In the genomic region with DNA sequence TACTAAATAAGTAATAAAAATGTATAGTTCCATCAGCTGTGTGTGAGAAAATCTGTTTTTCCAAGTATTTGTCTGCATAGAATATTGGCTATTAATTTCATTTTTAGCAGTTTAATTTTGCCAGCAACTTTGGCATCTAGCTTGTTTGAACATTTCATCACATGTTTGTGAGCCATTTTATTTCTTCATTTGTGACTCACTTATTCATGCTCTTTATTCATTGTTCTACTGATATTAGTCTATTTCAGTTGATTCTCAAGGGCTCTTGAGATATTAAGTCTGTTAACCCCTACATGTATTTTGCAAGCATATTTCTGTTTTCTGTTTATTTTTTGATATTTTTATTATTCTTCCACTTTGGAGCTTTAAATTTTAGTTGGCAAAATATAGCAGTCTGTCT, we compare ENCODE assay signal across 18 cellular contexts.
DNase-seq lines count a peak whose midpoint lies in the region; ATAC-seq and TF ChIP-seq lines count a peak whose summit lies in the region.
"Had no signal": no experiment of that assay in that cellular context is flagged by ENCODE, and none has a peak within 500 bp of the region (broad histone marks: within the 10 kb centered on the region; RNA-seq: fewer than 3 reads in every experiment).

No MANE protein-coding gene starts in this region.

- no peak for ATAC-seq in HG03039 (IDR thresholded peaks at IDR 0.05; ENCODE audit: unreplicated experiment)

- intact Hi-C loops in head of caudate nucleus (cut with DNase I) = no loop called here

- H3K27ac ChIP-seq in subcutaneous abdominal adipose tissue (ENCODE audit: low read depth, low read length) = peak overlapping the region; percentile 83

- DNase-seq in HCEC 1CT (peak; percentile 14), amniotic epithelial cell (ENCODE audit: low read depth) (peak; percentile 68), fibroblast of the aortic adventitia (ENCODE audit: low read depth) (peak; percentile 57), head of caudate nucleus (no peak), glomerular visceral epithelial cell (ENCODE audit: extremely low spot score) (no peak)
- DNase-seq in activated CD4-positive, CD25-positive, alpha-beta regulatory T cell (lab: John Stamatoyannopoulos, UW) = no peak
- DNase-seq: Caco-2; CD4-positive, CD25-positive, alpha-beta regulatory T cell; DMS153; Kasumi-1; NCI-H1694 treated with DMSO at 0.1 percent for 48 hours; NCI-H446 treated with DMSO at 0.1 percent for 48 hours; NCI-H526 treated with DMSO at 0.1 percent for 48 hours; OCI-M1; SHP77 treated with DMSO at 0.1 percent for 48 hours; SK-N-SH had no signal

- no peaks in the 10 kb centered on the region for H3K27me3 ChIP-seq in subcutaneous abdominal adipose tissue (ENCODE audit: control insufficient read depth in 5 of 5, insufficient read depth in 4 of 5, low read length in 5 of 5)

- H3K9ac ChIP-seq in subcutaneous abdominal adipose tissue (ENCODE audit: low read length in 5 of 5) = no peak overlapping the region
- H3K9ac ChIP-seq: SK-N-SH had no signal

- no peaks in the 10 kb centered on the region for H3K9me3 ChIP-seq in subcutaneous abdominal adipose tissue (ENCODE audit: control insufficient read depth in 5 of 5, low read length in 5 of 5)
- H3K9me3 ChIP-seq: Caco-2, SK-N-SH had no signal

- TF ChIP-seq CTCF in fibroblast of the aortic adventitia (IDR thresholded peaks at IDR 0.05; ENCODE audit: insufficient read depth, low read length) = no peak

- no peaks in the 10 kb centered on the region for H3K36me3 ChIP-seq in subcutaneous abdominal adipose tissue (ENCODE audit: control insufficient read depth in 5 of 5, insufficient read depth in 5 of 5, low read length in 5 of 5)

- peaks cover 0 to 48% (median 29%) of the 10 kb centered on the region in 5 donors for H3K4me1 ChIP-seq in subcutaneous abdominal adipose tissue (ENCODE audit: control insufficient read depth in 5 of 5, insufficient read depth in 5 of 5, low read length in 5 of 5)

- H3K4me3 ChIP-seq in fibroblast of the aortic adventitia (ENCODE audit: low read depth, low read length) = no peak overlapping the region
- no peak overlapping the region for H3K4me3 ChIP-seq in subcutaneous abdominal adipose tissue (ENCODE audit: low read depth in 1 of 5, low read length in 5 of 5)

Comparison
In these comparisons a context has a peak if more than half of its experiments do, and no peak if none do; other contexts are left out.
1. DNase-seq: peak in HCEC 1CT (single experiment), amniotic epithelial cell (single experiment) and fibroblast of the aortic adventitia (single experiment); none in activated CD4-positive, CD25-positive, alpha-beta regulatory T cell (0 of 4), head of caudate nucleus (0 of 42) and glomerular visceral epithelial cell (single experiment).